1 cellular context compared by ENCODE assay signal in the genomic region with DNA sequence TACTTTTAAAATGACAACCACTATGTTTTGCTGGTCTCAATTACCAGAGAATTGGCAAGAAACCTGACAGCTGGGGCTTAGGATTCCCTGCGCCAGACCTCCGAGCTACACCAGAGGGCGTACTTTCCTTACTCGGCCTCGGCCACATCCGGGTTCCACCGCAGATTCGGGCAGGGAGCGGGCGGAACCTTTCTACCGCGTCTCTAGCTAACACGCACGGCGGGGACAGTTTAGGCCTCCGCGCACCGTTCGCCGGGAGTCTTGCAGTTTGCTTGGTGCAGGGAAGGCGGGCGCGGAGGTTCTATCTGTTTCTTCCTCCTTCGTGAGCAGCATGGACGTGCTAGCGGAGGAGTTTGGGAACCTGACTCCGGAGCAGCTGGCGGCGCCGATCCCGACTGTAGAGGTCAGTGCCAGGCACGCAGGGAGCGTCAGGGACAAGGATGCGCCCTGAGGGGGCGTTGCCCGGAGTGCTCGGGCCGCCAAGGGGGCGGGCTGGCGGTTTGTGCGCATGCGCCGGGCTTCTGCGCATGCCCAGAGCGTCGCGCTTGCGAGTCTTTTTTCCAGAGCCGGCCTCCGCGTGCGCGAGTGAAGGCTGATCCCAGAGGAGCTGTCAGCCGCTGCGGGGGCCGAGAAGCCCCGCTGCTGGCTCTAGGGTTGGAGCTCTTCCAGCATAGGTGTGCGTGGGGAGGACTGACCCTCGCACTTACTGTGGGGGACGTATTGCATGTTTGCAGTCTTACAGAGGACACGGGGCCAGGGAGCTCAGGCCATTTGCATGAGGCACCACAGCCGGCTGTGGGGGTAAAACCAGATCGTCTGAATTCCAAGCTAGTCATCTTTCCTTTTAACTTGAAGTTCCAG.
A peak's percentile ranks its signal among the peaks of the same experiment; 100 is the strongest.
TF ChIP-seq lines count a peak whose summit lies in the region.

Gene POLR3B, plus strand, starts transcription at position 200 of the 861 bp plus-strand sequence. Its CDS starts 132 bp downstream, at position 332.

TF ChIP-seq in HepG2, 621 proteins besides CTCF, POLR2A, EP300 and RAD21 (continued from another document and continues in another):
- TF ChIP-seq TIGD3 (CRISPR knock-in tag; IDR thresholded peaks at IDR 0.05; ENCODE audit: borderline replicate concordance) = no peak; the same call in 1 of the 2 replicates
- TF ChIP-seq PREB (CRISPR knock-in tag; IDR thresholded peaks at IDR 0.05) = no peak
- TF ChIP-seq ZSCAN31 (CRISPR knock-in tag; IDR thresholded peaks at IDR 0.05; ENCODE audit: low read depth) = peak; percentile 70; the same call in 1 of the 2 replicates
- TF ChIP-seq MNT (IDR thresholded peaks at IDR 0.05) = peak; percentile 38
- TF ChIP-seq MAZ (IDR thresholded peaks at IDR 0.05; ENCODE audit: borderline replicate concordance, low read depth, low read length) = peak; percentile 41; the same call in 1 of the 2 replicates
- TF ChIP-seq MAZ (CRISPR knock-in tag; IDR thresholded peaks at IDR 0.05; ENCODE audit: low read depth) = peak; percentile 76
- 0 out of 2 replicates have a peak, but pooled peaks have one; percentile 55 for TF ChIP-seq ELF4 (CRISPR knock-in tag; IDR thresholded peaks at IDR 0.05; ENCODE audit: borderline replicate concordance)
- TF ChIP-seq NKX3-1 (CRISPR knock-in tag; IDR thresholded peaks at IDR 0.05) = peak; percentile 89
- TF ChIP-seq, protein P1, sequence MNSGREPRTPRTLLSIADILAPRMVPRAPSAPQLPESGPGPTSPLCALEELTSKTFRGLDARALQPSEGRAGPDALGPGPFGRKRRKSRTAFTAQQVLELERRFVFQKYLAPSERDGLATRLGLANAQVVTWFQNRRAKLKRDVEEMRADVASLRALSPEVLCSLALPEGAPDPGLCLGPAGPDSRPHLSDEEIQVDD (CRISPR knock-in tag; IDR thresholded peaks at IDR 0.05; ENCODE audit: borderline replicate concordance) = peak; percentile 56; the same call in 1 of the 2 replicates
- peak; percentile 45 for TF ChIP-seq NR0B2 (CRISPR knock-in tag; IDR thresholded peaks at IDR 0.05)
- TF ChIP-seq REL (CRISPR knock-in tag; conservative IDR thresholded peaks at IDR 0.05) = 0 out of 2 replicates have a peak, but pooled peaks have one; percentile 56
- 0 out of 2 replicates have a peak, but pooled peaks have one; percentile 83 for TF ChIP-seq PAWR (CRISPR knock-in tag; IDR thresholded peaks at IDR 0.05; ENCODE audit: borderline replicate concordance)
- no peak for TF ChIP-seq SCMH1 (CRISPR knock-in tag; IDR thresholded peaks at IDR 0.05; ENCODE audit: borderline replicate concordance)
- TF ChIP-seq ISX (CRISPR knock-in tag; conservative IDR thresholded peaks at IDR 0.05) = peak; percentile 29; the same call in 1 of the 2 replicates
- peak; percentile 71 for TF ChIP-seq NAIF1 (CRISPR knock-in tag; IDR thresholded peaks at IDR 0.05; ENCODE audit: borderline replicate concordance)
- TF ChIP-seq EZH2 (conservative IDR thresholded peaks at IDR 0.05; ENCODE audit: low read depth, low read length) = no peak
- no peak for TF ChIP-seq KAT2B (IDR thresholded peaks at IDR 0.05; ENCODE audit: borderline replicate concordance, low read depth, low read length)
- peak; percentile 83; the same call in 1 of the 2 replicates for TF ChIP-seq ZBTB3 (CRISPR knock-in tag; IDR thresholded peaks at IDR 0.05; ENCODE audit: borderline replicate concordance, low read depth)
- TF ChIP-seq NR1H2 (CRISPR knock-in tag; IDR thresholded peaks at IDR 0.05; ENCODE audit: borderline replicate concordance, low read depth) = no peak
- TF ChIP-seq EED (CRISPR knock-in tag; IDR thresholded peaks at IDR 0.05) = no peak; the same call in 1 of the 2 replicates
- no peak for TF ChIP-seq ZNF382 (CRISPR knock-in tag; IDR thresholded peaks at IDR 0.05; ENCODE audit: borderline replicate concordance)
- TF ChIP-seq ZNF674 (CRISPR knock-in tag; IDR thresholded peaks at IDR 0.05; ENCODE audit: low read depth) = 0 out of 2 replicates have a peak, but pooled peaks have one; percentile 80
- TF ChIP-seq GATAD2A (CRISPR knock-in tag; IDR thresholded peaks at IDR 0.05) = peak; percentile 81
- TF ChIP-seq ZFP41 (CRISPR knock-in tag; IDR thresholded peaks at IDR 0.05; ENCODE audit: borderline replicate concordance) = no peak; the same call in 1 of the 2 replicates
- TF ChIP-seq ZNF598 (CRISPR knock-in tag; IDR thresholded peaks at IDR 0.05; ENCODE audit: borderline replicate concordance) = peak; percentile 88; the same call in 1 of the 2 replicates
- TF ChIP-seq HNF1B (CRISPR knock-in tag; IDR thresholded peaks at IDR 0.05) = peak; percentile 96
- 0 out of 2 replicates have a peak, but pooled peaks have one; percentile 11 for TF ChIP-seq MAFF (IDR thresholded peaks at IDR 0.05; ENCODE audit: low read depth, low read length)
- TF ChIP-seq, protein P2, sequence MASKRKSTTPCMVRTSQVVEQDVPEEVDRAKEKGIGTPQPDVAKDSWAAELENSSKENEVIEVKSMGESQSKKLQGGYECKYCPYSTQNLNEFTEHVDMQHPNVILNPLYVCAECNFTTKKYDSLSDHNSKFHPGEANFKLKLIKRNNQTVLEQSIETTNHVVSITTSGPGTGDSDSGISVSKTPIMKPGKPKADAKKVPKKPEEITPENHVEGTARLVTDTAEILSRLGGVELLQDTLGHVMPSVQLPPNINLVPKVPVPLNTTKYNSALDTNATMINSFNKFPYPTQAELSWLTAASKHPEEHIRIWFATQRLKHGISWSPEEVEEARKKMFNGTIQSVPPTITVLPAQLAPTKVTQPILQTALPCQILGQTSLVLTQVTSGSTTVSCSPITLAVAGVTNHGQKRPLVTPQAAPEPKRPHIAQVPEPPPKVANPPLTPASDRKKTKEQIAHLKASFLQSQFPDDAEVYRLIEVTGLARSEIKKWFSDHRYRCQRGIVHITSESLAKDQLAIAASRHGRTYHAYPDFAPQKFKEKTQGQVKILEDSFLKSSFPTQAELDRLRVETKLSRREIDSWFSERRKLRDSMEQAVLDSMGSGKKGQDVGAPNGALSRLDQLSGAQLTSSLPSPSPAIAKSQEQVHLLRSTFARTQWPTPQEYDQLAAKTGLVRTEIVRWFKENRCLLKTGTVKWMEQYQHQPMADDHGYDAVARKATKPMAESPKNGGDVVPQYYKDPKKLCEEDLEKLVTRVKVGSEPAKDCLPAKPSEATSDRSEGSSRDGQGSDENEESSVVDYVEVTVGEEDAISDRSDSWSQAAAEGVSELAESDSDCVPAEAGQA (IDR thresholded peaks at IDR 0.05; ENCODE audit: low read depth) = peak; percentile 68
- TF ChIP-seq, protein P2 (CRISPR knock-in tag; IDR thresholded peaks at IDR 0.05; ENCODE audit: borderline replicate concordance) = peak; percentile 75; the same call in 1 of the 2 replicates
- TF ChIP-seq ARID2 (CRISPR knock-in tag; IDR thresholded peaks at IDR 0.05; ENCODE audit: borderline replicate concordance) = peak; percentile 75; the same call in 1 of the 2 replicates
- TF ChIP-seq SNAI1 (CRISPR knock-in tag; IDR thresholded peaks at IDR 0.05; ENCODE audit: borderline replicate concordance) = peak; percentile 94; the same call in 1 of the 2 replicates
- TF ChIP-seq, protein P3, sequence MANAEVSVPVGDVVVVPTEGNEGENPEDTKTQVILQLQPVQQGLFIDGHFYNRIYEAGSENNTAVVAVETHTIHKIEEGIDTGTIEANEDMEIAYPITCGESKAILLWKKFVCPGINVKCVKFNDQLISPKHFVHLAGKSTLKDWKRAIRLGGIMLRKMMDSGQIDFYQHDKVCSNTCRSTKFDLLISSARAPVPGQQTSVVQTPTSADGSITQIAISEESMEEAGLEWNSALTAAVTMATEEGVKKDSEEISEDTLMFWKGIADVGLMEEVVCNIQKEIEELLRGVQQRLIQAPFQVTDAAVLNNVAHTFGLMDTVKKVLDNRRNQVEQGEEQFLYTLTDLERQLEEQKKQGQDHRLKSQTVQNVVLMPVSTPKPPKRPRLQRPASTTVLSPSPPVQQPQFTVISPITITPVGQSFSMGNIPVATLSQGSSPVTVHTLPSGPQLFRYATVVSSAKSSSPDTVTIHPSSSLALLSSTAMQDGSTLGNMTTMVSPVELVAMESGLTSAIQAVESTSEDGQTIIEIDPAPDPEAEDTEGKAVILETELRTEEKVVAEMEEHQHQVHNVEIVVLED (CRISPR knock-in tag; IDR thresholded peaks at IDR 0.05; ENCODE audit: borderline replicate concordance) = peak; percentile 93
- TF ChIP-seq ATF7-NPFF (CRISPR knock-in tag; IDR thresholded peaks at IDR 0.05; ENCODE audit: low read depth) = peak; percentile 91
- TF ChIP-seq ETV5 (CRISPR knock-in tag; IDR thresholded peaks at IDR 0.05; ENCODE audit: borderline replicate concordance) = peak; percentile 70
- no peak for TF ChIP-seq SOX6 (IDR thresholded peaks at IDR 0.05)
- TF ChIP-seq SOX6 (CRISPR knock-in tag; IDR thresholded peaks at IDR 0.05) = peak; percentile 80
